ENCODE assay signal across 17 cellular contexts in genomic region chr14:103533999-103534575, GRCh38. TPM values are rescaled to one million over a fixed set of nuclear protein-coding genes. Genes with fewer than 3 reads are reported as not detected.
DNase-seq lines count a peak whose midpoint lies in the region; ATAC-seq and TF ChIP-seq lines count a peak whose summit lies in the region.
"Had no signal": no experiment of that assay in that cellular context is flagged by ENCODE, and none has a peak within 500 bp of the region (broad histone marks: within the 10 kb centered on the region; RNA-seq: fewer than 3 reads in every experiment).

No MANE protein-coding gene starts in this region.

- H3K9me3 ChIP-seq in WERI-Rb-1 (ENCODE audit: severe bottlenecking) = no peaks in the 10 kb centered on the region
- H3K9me3 ChIP-seq in osteoblast (ENCODE audit: low read depth, low read length) = no peaks in the 10 kb centered on the region
- no peaks in the 10 kb centered on the region for H3K9me3 ChIP-seq in tibial artery
- H3K9me3 ChIP-seq in left lung = no peaks in the 10 kb centered on the region
- H3K9me3 ChIP-seq: heart right ventricle had no signal

- H3K36me3 ChIP-seq in WERI-Rb-1 (peaks cover 29% of the 10 kb centered on the region), osteoblast (ENCODE audit: insufficient read depth, low read length) (peaks cover 8% of the 10 kb centered on the region), tibial artery (peaks cover 0 to 69% (median 7%) of the 10 kb centered on the region in 3 donors), left lung (peaks cover 0 to 58% of the 10 kb centered on the region in 2 donors)
- H3K36me3 ChIP-seq: cardiac muscle cell had no signal

- DNase-seq in WERI-Rb-1 (no peak), dorsolateral prefrontal cortex (peak in 8 of 10 donors; percentile 73 to 89 (median 82)), osteoblast (ENCODE audit: insufficient read length, low spot score, missing footprints) (peak; percentile 56), tibial artery (no peak), activated gamma-delta T cell treated with Interleukin-2 at 50 U/mL for 16 hours (no peak), left lung (no peak)
- DNase-seq: activated CD4-positive, alpha-beta T cell treated with anti-CD3 and anti-CD28 coated beads, Interleukin-2, amount 10 ng/mL, durations not matched to agents 24 days and 14 days; activated naive CD4-positive, alpha-beta T cell treated with anti-CD3 and anti-CD28 coated beads, Interleukin-2, amount 50 U/mL, for 16 hours; NCI-H1092; NCI-H187 treated with DMSO at 0.1 percent for 48 hours; NCI-H345; NCI-H748 treated with DMSO at 0.1 percent for 48 hours; T-helper 2 cell had no signal

- intact Hi-C loops in dorsolateral prefrontal cortex (cut with DNase I) = no loop called here
- intact Hi-C loops in tibial artery (cut with DNase I; ENCODE audit: low total_unique reads) = no loop called here
- intact Hi-C loops in left lung (cut with DNase I) = no loop called here

- H3K4me3 ChIP-seq in WERI-Rb-1 (ENCODE audit: low read depth, low read length) (no peak overlapping the region), dorsolateral prefrontal cortex (peak overlapping the region in 4 of 59 donors; percentile 4 to 26 (median 20)), osteoblast (ENCODE audit: insufficient read depth, low read length) (no peak overlapping the region), tibial artery (peak overlapping the region; percentile 10 to 14), left lung (no peak overlapping the region)
- H3K4me3 ChIP-seq: cardiac muscle cell, heart right ventricle had no signal

- H3K4me1 ChIP-seq in osteoblast (ENCODE audit: insufficient read depth, low read length) (peaks cover 16% of the 10 kb centered on the region), tibial artery (peaks cover 0 to 77% (median 70%) of the 10 kb centered on the region in 4 donors), left lung (peaks cover 5 to 31% of the 10 kb centered on the region in 2 donors)

- ATAC-seq in left lung (no peak), HG02973 (IDR thresholded peaks at IDR 0.05; ENCODE audit: unreplicated experiment) (no peak)
- ATAC-seq: heart right ventricle had no signal

- H3K4me2 ChIP-seq in osteoblast (ENCODE audit: insufficient read depth, low read length) = no peak overlapping the region

- peaks cover 36% of the 10 kb centered on the region for H3K79me2 ChIP-seq in osteoblast (ENCODE audit: insufficient read depth, low read length)

- no peaks in the 10 kb centered on the region for H3K27me3 ChIP-seq in WERI-Rb-1 (ENCODE audit: insufficient read depth, low read depth, severe bottlenecking)
- H3K27me3 ChIP-seq in dorsolateral prefrontal cortex = no peaks in the 10 kb centered on the region
- H3K27me3 ChIP-seq in osteoblast (ENCODE audit: insufficient read depth, low read length) = no peaks in the 10 kb centered on the region
- no peaks in the 10 kb centered on the region for H3K27me3 ChIP-seq in tibial artery
- peaks cover 0 to 13% of the 10 kb centered on the region in 2 donors for H3K27me3 ChIP-seq in left lung
- H3K27me3 ChIP-seq: cardiac muscle cell, heart right ventricle had no signal

- no peak for TF ChIP-seq CTCF in WERI-Rb-1 (IDR thresholded peaks at IDR 0.05; ENCODE audit: low read depth, low read length)
- peak in 1 of 56 donors; percentile 10 for TF ChIP-seq CTCF in dorsolateral prefrontal cortex (IDR thresholded peaks at IDR 0.05 in 54 of 56, conservative IDR thresholded peaks at IDR 0.05 in 2 of 56; ENCODE audit: low read depth in 1 of 56, partially characterized antibody in 56 of 56)
- no peak for TF ChIP-seq CTCF in osteoblast (IDR thresholded peaks at IDR 0.05; ENCODE audit: extremely low read depth, low read depth, low read length)
- TF ChIP-seq CTCF in tibial artery (IDR thresholded peaks at IDR 0.05) = no peak
- no peak for TF ChIP-seq CTCF in left lung (IDR thresholded peaks at IDR 0.05)

- H2AFZ ChIP-seq in osteoblast (ENCODE audit: low read length) = no peak overlapping the region

- H3K27ac ChIP-seq in WERI-Rb-1 (peak overlapping the region; percentile 94), dorsolateral prefrontal cortex (peak overlapping the region in 57 of 59 donors; percentile 8 to 98 (median 75)), osteoblast (ENCODE audit: low read depth, low read length) (no peak overlapping the region), tibial artery (peak overlapping the region; percentile 81 to 86), left lung (no peak overlapping the region)
- H3K27ac ChIP-seq: C4-2B, cardiac muscle cell had no signal

- peaks cover 23% of the 10 kb centered on the region for H4K20me1 ChIP-seq in osteoblast (ENCODE audit: insufficient read depth, low read length)

RNA-seq across cellular contexts. Expression of gene TRMT61A, which starts 5.1 kb away (rescaled TPM):
- 10 to 100 TPM in 119 of 120 experiments, 1 to 10 TPM in 1; 9.8 to 20.3 (median 14.3) TPM for total RNA-seq in dorsolateral prefrontal cortex
- total RNA-seq in osteoblast = 9.0 and 10.6 TPM in 2 replicates
- total RNA-seq in left lung = 10 to 100 TPM in 1 of 2 donors, 1 to 10 TPM in 1; 8.6 to 12.6 TPM

RNA-seq across cellular contexts. Expression of gene CKB, which starts 11.5 kb away (rescaled TPM):
- 1,000 to 10,000 TPM; 1,109 to 2,418 (median 1,592) TPM for total RNA-seq in dorsolateral prefrontal cortex
- total RNA-seq in osteoblast = 5.1 and 8.3 TPM in 2 replicates
- 100 to 1,000 TPM; 129 to 272 TPM for total RNA-seq in left lung

RNA-seq across cellular contexts. Expression of gene BAG5, which starts 28.4 kb away (rescaled TPM):
- total RNA-seq in dorsolateral prefrontal cortex (10 to 100 TPM; 25.3 to 45.6 (median 35.3) TPM), osteoblast (28.6 and 30.8 TPM in 2 replicates), left lung (10 to 100 TPM; 22.7 to 26.3 TPM)

RNA-seq across cellular contexts. Expression of gene COA8, which starts 28.7 kb away (rescaled TPM):
- total RNA-seq in dorsolateral prefrontal cortex = 10 to 100 TPM; 21.7 to 47.0 (median 35.6) TPM
- 23.0 and 24.6 TPM in 2 replicates for total RNA-seq in osteoblast
- 10 to 100 TPM; 35.1 to 35.6 TPM for total RNA-seq in left lung

Comparison
In these comparisons a context has a peak if more than half of its experiments do, and no peak if none do; other contexts are left out.
1. DNase-seq: peak in dorsolateral prefrontal cortex (8 of 10) and osteoblast (single experiment); none in WERI-Rb-1 (single experiment), tibial artery (0 of 2), activated gamma-delta T cell treated with Interleukin-2 at 50 U/mL for 16 hours (single experiment) and left lung (0 of 2).
2. H3K27ac ChIP-seq: peak in WERI-Rb-1 (single experiment), dorsolateral prefrontal cortex (57 of 59) and tibial artery (2 of 2); none in osteoblast (single experiment) and left lung (0 of 2).
3. H3K4me3 ChIP-seq: peak in tibial artery (2 of 2); none in WERI-Rb-1 (single experiment), osteoblast (single experiment) and left lung (0 of 2).
4. RNA of gene CKB, which starts 11.5 kb away (total RNA-seq): 1,109 to 2,418 TPM in dorsolateral prefrontal cortex and 129 to 272 TPM in left lung; 5.1 to 8.3 TPM in osteoblast; every median in the first group is over 10 times any median in the second.